Comparison of ENCODE assay signal across 14 cellular contexts in the genomic region with DNA sequence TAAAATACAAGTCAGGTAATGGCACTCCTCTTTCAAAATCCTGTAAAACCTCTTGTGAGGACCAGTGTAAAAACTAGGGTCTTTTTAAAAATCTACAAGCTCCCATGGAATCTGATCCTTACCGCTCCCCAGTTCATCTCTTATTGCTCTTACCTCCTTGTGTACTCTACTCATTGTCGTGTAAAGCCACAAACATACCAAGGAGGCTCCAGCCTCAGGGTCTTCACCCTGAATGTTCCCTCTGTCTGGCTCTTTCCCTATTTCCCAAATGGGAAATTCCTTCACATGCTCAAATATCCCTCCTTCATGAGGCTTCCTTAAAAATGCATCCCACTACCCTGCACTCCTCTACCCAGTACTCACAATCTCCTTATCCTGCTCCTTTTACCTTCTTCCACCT.
"Had no signal": no experiment of that assay in that cellular context is flagged by ENCODE, and none has a peak within 500 bp of the region (broad histone marks: within the 10 kb centered on the region; RNA-seq: fewer than 3 reads in every experiment).

No MANE protein-coding gene starts in this region.

- H3K36me3 ChIP-seq: neural progenitor cell, ovary had no signal

- H3K27me3 ChIP-seq: esophagus muscularis mucosa, gastroesophageal sphincter, neural progenitor cell, ovary had no signal

- DNase-seq: effector memory CD8-positive, alpha-beta T cell; glutamatergic neuron; kidney glomerular epithelial cell; natural killer cell; nucleus accumbens; ovary; right cardiac atrium; small intestine; stimulated activated CD4-positive, alpha-beta T cell treated with anti-CD3 and anti-CD28 coated beads, Interleukin-12 subunit alpha, Interleukin-12 subunit beta, amount 100 ng/mL, for 4 hours; stimulated activated naive CD4-positive, alpha-beta T cell treated with Interleukin-2 at 50 U/mL for 16 hours had no signal

- ATAC-seq: effector memory CD8-positive, alpha-beta T cell; gastroesophageal sphincter; natural killer cell; right cardiac atrium had no signal

- H3K4me3 ChIP-seq: esophagus muscularis mucosa, gastroesophageal sphincter, neural progenitor cell, ovary had no signal

- H3K4me1 ChIP-seq: esophagus muscularis mucosa, gastroesophageal sphincter, neural progenitor cell had no signal

- H3K9ac ChIP-seq: neural progenitor cell had no signal

- H3K4me2 ChIP-seq: neural progenitor cell had no signal

- H3K27ac ChIP-seq: epithelial cell of prostate, esophagus muscularis mucosa, gastroesophageal sphincter, neural progenitor cell, ovary had no signal

- H3K9me3 ChIP-seq: gastroesophageal sphincter, ovary had no signal

- H2AFZ ChIP-seq: neural progenitor cell had no signal
